Comparison of ENCODE assay signal across 18 cellular contexts in genomic region chr12:96431067-96431466, GRCh38. TPM values are rescaled to one million over a fixed set of nuclear protein-coding genes. Genes with fewer than 3 reads are reported as not detected.
A peak's percentile ranks its signal among the peaks of the same experiment; 100 is the strongest.
DNase-seq lines count a peak whose midpoint lies in the region; ATAC-seq, FAIRE-seq and TF ChIP-seq lines count a peak whose summit lies in the region.
"Had no signal": no experiment of that assay in that cellular context is flagged by ENCODE, and none has a peak within 500 bp of the region (broad histone marks: within the 10 kb centered on the region; RNA-seq: fewer than 3 reads in every experiment).

No MANE protein-coding gene starts in this region.

- no peaks in the 10 kb centered on the region for H3K36me3 Mint-ChIP-seq in astrocyte (ENCODE audit: low read depth, unreplicated experiment)

- H3K4me3 ChIP-seq in IMR-90 (ENCODE audit: insufficient read depth, low read depth, low read length) (no peak overlapping the region), astrocyte (ENCODE audit: insufficient read depth, low read depth, low read length) (no peak overlapping the region), stomach (no peak overlapping the region), colonic mucosa (no peak overlapping the region)
- H3K4me3 ChIP-seq: A549, HAP-1, PC-9 had no signal

- in situ Hi-C loops in Caki2 (cut with HindIII; ENCODE audit: low pct_unique_long_range_greater_than_20kb, low sequenced_read_pairs) (no loop called here), IMR-90 (cut with MboI; ENCODE audit: low sequenced_read_pairs) (no loop called here)

- H3K79me1 ChIP-seq in IMR-90 (ENCODE audit: low read depth in 1 of 2, low read length in 2 of 2) = peaks cover 0 to 10% of the 10 kb centered on the region in 2 experiments; a peak in 2 of 4 replicates

- WGBS in IMR-90 (ENCODE audit: extremely low coverage in 2 of 2, insufficient read length in 1 of 2), 2 experiments = 100% methylated on average over 3 of the region's 6 CpGs; no CpG with 5 or more reads in 1 of the 2 experiments
- 89 to 96% (median 91%) methylated on average over 4 to 6 of the region's 6 CpGs for WGBS in stomach, 5 donors

- no peak overlapping the region for H3K4me3 Mint-ChIP-seq in astrocyte (ENCODE audit: unreplicated experiment)

- H4K8ac ChIP-seq in IMR-90 (ENCODE audit: low read depth in 2 of 2, low read length in 2 of 2) = no peak overlapping the region; a peak in 1 of 4 replicates

- H3K9me3 Mint-ChIP-seq in astrocyte (ENCODE audit: unreplicated experiment) = no peaks in the 10 kb centered on the region

- H3K27ac ChIP-seq in IMR-90 (ENCODE audit: insufficient read depth, low read length) (peak overlapping the region; percentile 15), astrocyte (ENCODE audit: low read depth, low read length) (no peak overlapping the region), stomach (no peak overlapping the region), colonic mucosa (no peak overlapping the region)
- H3K27ac ChIP-seq: PC-9 had no signal

- intact Hi-C loops in IMR-90 (cut with micrococcal nuclease) (no loop called here), stomach (cut with DNase I; ENCODE audit: low total_unique reads) (no loop called here), colonic mucosa (cut with DNase I) (no loop called here)

- peak overlapping the region; percentile 83 for H2AK5ac ChIP-seq in IMR-90 (ENCODE audit: low read depth, low read length)

- no peaks in the 10 kb centered on the region for H3K27me3 Mint-ChIP-seq in astrocyte (ENCODE audit: low read depth, unreplicated experiment)

- H4K20me1 ChIP-seq in IMR-90 (ENCODE audit: insufficient read depth, low read length) (no peaks in the 10 kb centered on the region), astrocyte (ENCODE audit: insufficient read depth, low read length) (no peaks in the 10 kb centered on the region)

- DNase-seq in Caki2 (ENCODE audit: low read depth) = peak; percentile 16
- no peak for DNase-seq in IMR-90
- no peak for DNase-seq in astrocyte (ENCODE audit: low read depth)
- DNase-seq in left kidney (ENCODE audit: low read depth, low spot score) = peak; percentile 24
- no peak for DNase-seq in stomach
- DNase-seq in GM10248 (ENCODE audit: extremely low spot score) = no peak
- DNase-seq in colonic mucosa = no peak
- DNase-seq: C1 segment of cervical spinal cord, NCI-H1417 treated with DMSO at 0.1 percent for 48 hours, NCI-H1930, NCI-H446 treated with DMSO at 0.1 percent for 48 hours, NCI-H748 treated with DMSO at 0.1 percent for 48 hours, PC-9, SK-N-SH had no signal

- H4K5ac ChIP-seq in IMR-90 (ENCODE audit: low read depth, low read length) = peak overlapping the region; percentile 67

- 0 out of 2 replicates have a peak overlapping the region, but pooled peaks have one; percentile 25 for H3K14ac ChIP-seq in IMR-90 (replicated peaks; ENCODE audit: low read depth, low read length)

- H3K4me1 Mint-ChIP-seq in astrocyte (ENCODE audit: low read depth, unreplicated experiment) = peaks cover 27% of the 10 kb centered on the region

- peak overlapping the region; percentile 57 for H4K91ac ChIP-seq in IMR-90 (ENCODE audit: insufficient read depth, low read depth, low read length)

- no peak for ATAC-seq in IMR-90 (ENCODE audit: low read depth)
- ATAC-seq in GM18519 (IDR thresholded peaks at IDR 0.05; ENCODE audit: low FRiP score, unreplicated experiment) = no peak
- ATAC-seq: A549, Right ventricle myocardium inferior had no signal

- no peak for TF ChIP-seq RAD21 in IMR-90 (IDR thresholded peaks at IDR 0.05; ENCODE audit: low read length)

- BruUV-seq in IMR-90 (replicated peaks; lab: Mats Ljungman, UMichigan) = no TSS peak

- CTCF ChIA-PET in IMR-90 (lab: Yijun Ruan, JAX) = no interaction called here
- CTCF ChIA-PET in GM10248 (lab: Yijun Ruan, JAX) = interaction anchor here (1.4 to 1.5 kb wide), 2 partner anchors 23 to 85 kb away, joined by 3 to 5 read pairs; no protein-coding TSS in a partner anchor

- H3K9ac ChIP-seq in IMR-90 (ENCODE audit: low read depth, low read length) (no peak overlapping the region), astrocyte (ENCODE audit: low read length) (no peak overlapping the region), colonic mucosa (ENCODE audit: low read depth in 2 of 2, low read length in 2 of 2) (no peak overlapping the region)
- H3K9ac ChIP-seq: SK-N-SH had no signal

- dilution Hi-C loops in IMR-90 (cut with HindIII; ENCODE audit: low sequenced_read_pairs, unreplicated experiment) = no loop called here

- H3K79me2 ChIP-seq in astrocyte (ENCODE audit: insufficient read depth, low read length) = peaks cover 3% of the 10 kb centered on the region

- no peaks in the 10 kb centered on the region for H3K36me3 ChIP-seq in IMR-90 (ENCODE audit: control insufficient read depth, insufficient read depth, low read length)
- no peaks in the 10 kb centered on the region for H3K36me3 ChIP-seq in astrocyte (ENCODE audit: insufficient read depth, low read length)
- no peaks in the 10 kb centered on the region for H3K36me3 ChIP-seq in stomach
- no peaks in the 10 kb centered on the region for H3K36me3 ChIP-seq in colonic mucosa
- H3K36me3 ChIP-seq: HAP-1 had no signal

- peak overlapping the region; percentile 61; the same call in 1 of the 3 replicates for H2BK15ac ChIP-seq in IMR-90 (ENCODE audit: low read depth, low read length)

- H3K4me2 ChIP-seq in IMR-90 (ENCODE audit: low read depth, low read length) (no peak overlapping the region), astrocyte (ENCODE audit: low read length) (no peak overlapping the region)
- H3K4me2 ChIP-seq: A549, PC-9, SK-N-SH had no signal

- TF ChIP-seq CTCF in IMR-90 (conservative IDR thresholded peaks at IDR 0.05; ENCODE audit: low read depth, low read length) = no peak
- TF ChIP-seq CTCF in astrocyte (IDR thresholded peaks at IDR 0.05; ENCODE audit: insufficient read depth, low read depth, low read length) = no peak
- TF ChIP-seq CTCF in stomach (IDR thresholded peaks at IDR 0.05) = no peak
- no peak for TF ChIP-seq CTCF in GM10248 (IDR thresholded peaks at IDR 0.05; ENCODE audit: control extremely low read depth, extremely low read depth, low read depth, missing control alignments)
- TF ChIP-seq CTCF in colonic mucosa (IDR thresholded peaks at IDR 0.05) = no peak

- no peaks in the 10 kb centered on the region for H3K9me3 ChIP-seq in IMR-90 (ENCODE audit: control insufficient read depth, insufficient read depth, low read length)
- no peaks in the 10 kb centered on the region for H3K9me3 ChIP-seq in astrocyte (ENCODE audit: insufficient read depth, low read depth, low read length)
- no peaks in the 10 kb centered on the region for H3K9me3 ChIP-seq in stomach
- H3K9me3 ChIP-seq in colonic mucosa = no peaks in the 10 kb centered on the region
- H3K9me3 ChIP-seq: A549, HAP-1, SK-N-SH had no signal

- peak overlapping the region; percentile 50 for H3K27ac Mint-ChIP-seq in astrocyte (ENCODE audit: unreplicated experiment)

- POLR2A ChIA-PET in IMR-90 (lab: Charles Lee; ENCODE audit: unreplicated experiment) = no interaction called here
- POLR2A ChIA-PET in GM10248 (lab: Yijun Ruan, JAX) = no interaction called here

- no peaks in the 10 kb centered on the region for H3K27me3 ChIP-seq in IMR-90 (ENCODE audit: control insufficient read depth, insufficient read depth, low read length)
- no peaks in the 10 kb centered on the region for H3K27me3 ChIP-seq in astrocyte (ENCODE audit: insufficient read depth, low read length)
- H3K27me3 ChIP-seq in stomach = no peaks in the 10 kb centered on the region
- no peaks in the 10 kb centered on the region for H3K27me3 ChIP-seq in colonic mucosa

- H3K4me1 ChIP-seq in IMR-90 (ENCODE audit: control insufficient read depth, insufficient read depth, low read length) (peaks cover 19% of the 10 kb centered on the region), astrocyte (ENCODE audit: insufficient read depth, low read length) (peaks cover 31% of the 10 kb centered on the region), stomach (no peaks in the 10 kb centered on the region), colonic mucosa (no peaks in the 10 kb centered on the region)
- H3K4me1 ChIP-seq: HAP-1 had no signal

- peak overlapping the region; percentile 40 for H2BK5ac ChIP-seq in IMR-90 (ENCODE audit: low read depth, low read length, poor library complexity, severe bottlenecking)

- peak overlapping the region; percentile 42; the same call in 1 of the 2 replicates for H2BK20ac ChIP-seq in IMR-90 (ENCODE audit: low read depth, low read length)

- H3K9me1 ChIP-seq in IMR-90 (ENCODE audit: insufficient read depth, low read length) = peaks cover 5% of the 10 kb centered on the region; the same call in 1 of the 2 replicates

- no peak overlapping the region for H3K23ac ChIP-seq in IMR-90 (ENCODE audit: low read depth, low read length)

- TF ChIP-seq EP300 in stomach (IDR thresholded peaks at IDR 0.05) = no peak

- TF ChIP-seq POLR2A in IMR-90 (IDR thresholded peaks at IDR 0.05; ENCODE audit: low read depth, low read length) (no peak), stomach (IDR thresholded peaks at IDR 0.05) (no peak)

- H3K4ac ChIP-seq in IMR-90 (ENCODE audit: low read depth, low read length) = peak overlapping the region; percentile 29; the same call in 1 of the 2 replicates

- H2AFZ ChIP-seq in IMR-90 (replicated peaks; ENCODE audit: low read length, poor library complexity) (no peak overlapping the region), astrocyte (ENCODE audit: low read depth, low read length) (no peak overlapping the region)
- H2AFZ ChIP-seq: PC-9 had no signal

- FAIRE-seq in astrocyte (lab: Jason Lieb, UNC) = no peak
- FAIRE-seq: A549 had no signal

- peak overlapping the region; percentile 68 for H3K18ac ChIP-seq in IMR-90 (ENCODE audit: low read depth, low read length)

- H2AK9ac ChIP-seq in IMR-90 (replicated peaks; ENCODE audit: low read depth, low read length, poor library complexity) = peak overlapping the region; percentile 77

- H3K56ac ChIP-seq in IMR-90 (ENCODE audit: extremely low read depth, insufficient read depth, low read length) = no peak overlapping the region

- 0 out of 2 replicates have a peak overlapping the region, but pooled peaks have one; percentile 41 for H2BK120ac ChIP-seq in IMR-90 (ENCODE audit: low read depth, low read length)

RNA-seq across cellular contexts. Expression of gene CDK17, which starts 30.8 kb away (rescaled TPM):
- total RNA-seq in Caki2 (2014; rRNA removed; shearing (Covaris generic); ENCODE audit: low replicate concordance) = 25.8 and 28.5 TPM in 2 replicates
- total RNA-seq in IMR-90 (2012; rRNA removed) (50.2 and 58.9 TPM in 2 replicates), astrocyte (53.0 and 64.2 TPM in 2 replicates), stomach (100 to 1,000 TPM in 2 of 5 donors, 10 to 100 TPM in 3; 33.3 to 137 (median 92.7) TPM), colonic mucosa (10 to 100 TPM; 13.2 to 23.4 TPM)
- polyA plus RNA-seq in IMR-90 (2012; rRNA removed) (14.5 and 15.4 TPM in 2 replicates), stomach (1 to 10 TPM; 5.4 to 7.9 (median 7.8) TPM)
- polyA plus RNA-seq in IMR-90 (2012; cell fraction: cytosol; rRNA removed) = 6.0 and 8.4 TPM in 2 replicates
- 8.1 and 41.6 TPM in 2 replicates for polyA plus RNA-seq in IMR-90 (2012; cell fraction: nucleus; rRNA removed; ENCODE audit: low replicate concordance)

RNA-seq across cellular contexts. Expression of gene CFAP54, which starts 58.3 kb away (rescaled TPM):
- 1.0 and 6.7 TPM in 2 replicates for total RNA-seq in Caki2 (2014; rRNA removed; shearing (Covaris generic); ENCODE audit: low replicate concordance)
- total RNA-seq in IMR-90 (2012; rRNA removed) = 0.18 and 0.28 TPM in 2 replicates
- polyA plus RNA-seq in IMR-90 (2012; rRNA removed) = 0.19 and 0.41 TPM in 2 replicates
- 0.38 and 0.88 TPM in 2 replicates for polyA plus RNA-seq in IMR-90 (2012; cell fraction: cytosol; rRNA removed)
- 0.35 and 0.91 TPM in 2 replicates for polyA plus RNA-seq in IMR-90 (2012; cell fraction: nucleus; rRNA removed; ENCODE audit: low replicate concordance)
- total RNA-seq in astrocyte = 0.62 and 1.1 TPM in 2 replicates
- total RNA-seq in stomach = 10 to 100 TPM in 1 of 5 donors, 1 to 10 TPM in 3, not detected in 1; 2.6 to 36.6 (median 3.8) TPM
- polyA plus RNA-seq in stomach = under 1 TPM in 2 of 3 donors, not detected in 1; 0.08 to 0.25 TPM
- under 1 TPM; 0.32 TPM for total RNA-seq in colonic mucosa

Comparison
In these comparisons a context has a peak if more than half of its experiments do, and no peak if none do; other contexts are left out.
1. DNase-seq: peak in Caki2 (single experiment) and left kidney (single experiment); none in IMR-90 (single experiment), astrocyte (single experiment), stomach (single experiment), GM10248 (single experiment) and colonic mucosa (single experiment).